Comparison of ENCODE assay signal across 9 cellular contexts in the genomic region with DNA sequence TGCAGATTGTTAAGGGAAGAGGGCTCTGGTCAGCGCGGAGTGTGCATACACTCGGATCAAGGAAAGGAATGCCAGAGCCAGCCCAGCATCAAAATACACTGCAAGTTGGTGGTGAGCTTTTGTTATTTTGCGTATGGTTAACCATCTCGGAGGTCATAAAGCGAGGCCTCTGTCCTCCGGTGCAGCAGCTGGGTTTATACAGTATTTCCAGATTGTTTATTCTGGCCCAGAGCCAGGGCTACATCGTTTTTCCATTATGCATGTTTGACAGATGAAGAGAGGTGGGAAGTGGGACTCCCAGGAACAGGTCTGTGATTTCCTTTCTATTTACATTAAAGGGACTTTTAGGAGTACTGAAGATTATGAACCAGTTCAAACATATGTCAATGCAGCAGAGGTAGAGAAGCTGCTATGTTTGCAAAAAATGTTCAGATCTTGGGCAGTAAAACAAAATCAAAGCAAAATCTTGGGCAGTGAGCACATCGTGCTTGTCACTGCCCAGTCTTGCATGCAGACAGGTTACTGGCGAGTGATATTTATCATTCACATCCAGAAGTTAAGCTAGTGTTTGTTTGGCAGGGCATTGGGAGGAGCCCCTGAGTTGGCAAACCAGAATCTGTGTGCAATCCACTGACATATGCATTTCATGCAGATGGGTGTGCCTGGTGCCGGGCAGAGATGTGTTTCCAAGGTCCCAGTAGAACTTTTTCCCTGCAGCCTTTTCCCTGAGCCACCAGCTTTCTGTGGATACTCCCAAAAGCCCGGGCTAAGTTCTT.
A peak's percentile ranks its signal among the peaks of the same experiment; 100 is the strongest.
DNase-seq lines count a peak whose midpoint lies in the region; ATAC-seq and TF ChIP-seq lines count a peak whose summit lies in the region.
"Had no signal": no experiment of that assay in that cellular context is flagged by ENCODE, and none has a peak within 500 bp of the region (broad histone marks: within the 10 kb centered on the region; RNA-seq: fewer than 3 reads in every experiment).

No MANE protein-coding gene starts in this region.

- no peaks in the 10 kb centered on the region for H3K36me3 ChIP-seq in mesenchymal stem cell (ENCODE audit: control insufficient read depth in 1 of 2, insufficient read depth in 2 of 2, low read depth in 1 of 2, low read length in 2 of 2)
- no peaks in the 10 kb centered on the region for H3K36me3 ChIP-seq in esophagus squamous epithelium

- no peak overlapping the region for H3K18ac ChIP-seq in mesenchymal stem cell (ENCODE audit: low read depth in 1 of 2, low read length in 2 of 2)

- no peak for TF ChIP-seq CTCF in esophagus squamous epithelium (IDR thresholded peaks at IDR 0.05)

- peak overlapping the region; percentile 96 for H3K27ac Mint-ChIP-seq in activated T-helper 17 cell treated with anti-CD3 and anti-CD28 coated beads, Interleukin-2, amount 50 U/mL, for 72 hours

- H3K27me3 Mint-ChIP-seq in activated T-helper 17 cell treated with anti-CD3 and anti-CD28 coated beads, Interleukin-2, amount 50 U/mL, for 72 hours, result no peaks in the 10 kb centered on the region

- H3K23ac ChIP-seq in mesenchymal stem cell (ENCODE audit: low read length in 2 of 2), result no peak overlapping the region

- H2BK5ac ChIP-seq in mesenchymal stem cell (ENCODE audit: low read depth, low read length, poor library complexity, severe bottlenecking), result no peak overlapping the region

- no peak overlapping the region for H4K91ac ChIP-seq in mesenchymal stem cell (ENCODE audit: low read length)

- H3K9ac ChIP-seq in mesenchymal stem cell (ENCODE audit: low read length), result no peak overlapping the region

- no peaks in the 10 kb centered on the region for H3K79me1 ChIP-seq in mesenchymal stem cell (replicated peaks; ENCODE audit: low read length, poor library complexity, severe bottlenecking)

- H3K27me3 ChIP-seq in mesenchymal stem cell (ENCODE audit: control insufficient read depth in 1 of 2, insufficient read depth in 1 of 2, low read length in 2 of 2) (no peaks in the 10 kb centered on the region), esophagus squamous epithelium (no peaks in the 10 kb centered on the region)

- H2AK5ac ChIP-seq in mesenchymal stem cell (ENCODE audit: low read length, severe bottlenecking), result no peak overlapping the region

- no peak for TF ChIP-seq POLR2A in esophagus squamous epithelium (IDR thresholded peaks at IDR 0.05)

- H3K36me3 Mint-ChIP-seq in activated T-helper 17 cell treated with anti-CD3 and anti-CD28 coated beads, Interleukin-2, amount 50 U/mL, for 72 hours (ENCODE audit: low read depth), result peaks cover 12% of the 10 kb centered on the region

- H3K9me3 ChIP-seq in mesenchymal stem cell (ENCODE audit: control insufficient read depth, low read length), result no peaks in the 10 kb centered on the region
- H3K9me3 ChIP-seq in esophagus squamous epithelium, result no peaks in the 10 kb centered on the region

- ATAC-seq in activated T-helper 17 cell treated with anti-CD3 and anti-CD28 coated beads, Interleukin-2, amount 50 U/mL, for 72 hours (replicated peaks), result no peak

- H3K4me3 Mint-ChIP-seq in activated T-helper 17 cell treated with anti-CD3 and anti-CD28 coated beads, Interleukin-2, amount 50 U/mL, for 72 hours, result peak overlapping the region; percentile 97

- no peak overlapping the region for H2BK120ac ChIP-seq in mesenchymal stem cell (ENCODE audit: low read depth, low read length)

- no peak overlapping the region for H3K4ac ChIP-seq in mesenchymal stem cell (ENCODE audit: low read depth in 1 of 2, low read length in 2 of 2)

- WGBS in mesenchymal stem cell, result 32% methylated on average over 11 of the region's 12 CpGs
- 49 to 60% methylated on average over 11 to 12 of the region's 12 CpGs for WGBS in esophagus squamous epithelium, 2 donors

- intact Hi-C loops in esophagus squamous epithelium (cut with DNase I), result no loop called here

- peak overlapping the region; percentile 93 for H3K27ac ChIP-seq in mesenchymal stem cell (ENCODE audit: low read length, poor library complexity, severe bottlenecking)
- no peak overlapping the region for H3K27ac ChIP-seq in esophagus squamous epithelium

- H4K8ac ChIP-seq in mesenchymal stem cell (ENCODE audit: low read length), result no peak overlapping the region

- H3K14ac ChIP-seq in mesenchymal stem cell (ENCODE audit: low read length in 2 of 2), result no peak overlapping the region

- H2BK12ac ChIP-seq in mesenchymal stem cell (ENCODE audit: low read length in 2 of 2), result no peak overlapping the region

- peak; percentile 91 for DNase-seq in DMS53 (lab: John Stamatoyannopoulos, UW)
- DNase-seq in NCI-H187 (lab: John Stamatoyannopoulos, UW), result peak; percentile 43 to 73
- DNase-seq in mesenchymal stem cell, result peak; percentile 87
- no peak for DNase-seq in NCI-H446 treated with DMSO at 0.1 percent for 48 hours (lab: John Stamatoyannopoulos, UW)
- DNase-seq in mesenteric fat pad (ENCODE audit: low spot score), result no peak
- DNase-seq in GF-D8 (lab: John Stamatoyannopoulos, UW), result no peak
- no peak for DNase-seq in esophagus squamous epithelium (lab: John Stamatoyannopoulos, UW)

- H3K4me1 Mint-ChIP-seq in activated T-helper 17 cell treated with anti-CD3 and anti-CD28 coated beads, Interleukin-2, amount 50 U/mL, for 72 hours, result peaks cover 40% of the 10 kb centered on the region

- H3K4me3 ChIP-seq in mesenchymal stem cell (ENCODE audit: insufficient read depth in 1 of 2, low read depth in 1 of 2, low read length in 2 of 2) (no peak overlapping the region), esophagus squamous epithelium (no peak overlapping the region)
- H3K4me3 ChIP-seq: lung had no signal

- H3K4me1 ChIP-seq in mesenchymal stem cell (ENCODE audit: control insufficient read depth, insufficient read depth, low read depth, low read length) (peaks cover 18% of the 10 kb centered on the region), esophagus squamous epithelium (peaks cover 0 to 29% (median 13%) of the 10 kb centered on the region in 3 donors)

- H2AFZ ChIP-seq in mesenchymal stem cell (ENCODE audit: low read depth, low read length), result no peak overlapping the region

- no peak overlapping the region for H2BK15ac ChIP-seq in mesenchymal stem cell (ENCODE audit: low read depth, poor library complexity, severe bottlenecking)

- no peaks in the 10 kb centered on the region for H3K9me3 Mint-ChIP-seq in activated T-helper 17 cell treated with anti-CD3 and anti-CD28 coated beads, Interleukin-2, amount 50 U/mL, for 72 hours

- peak overlapping the region; percentile 27 for H3K4me2 ChIP-seq in mesenchymal stem cell (ENCODE audit: low read length, poor library complexity, severe bottlenecking)

Comparison
In these comparisons a context has a peak if more than half of its experiments do, and no peak if none do; other contexts are left out.
1. DNase-seq: peak in DMS53 (single experiment), NCI-H187 (2 of 2) and mesenchymal stem cell (single experiment); none in NCI-H446 treated with DMSO at 0.1 percent for 48 hours (single experiment), mesenteric fat pad (single experiment), GF-D8 (single experiment) and esophagus squamous epithelium (single experiment).